ENCODE assay signal across 8 cellular contexts in the genomic region with DNA sequence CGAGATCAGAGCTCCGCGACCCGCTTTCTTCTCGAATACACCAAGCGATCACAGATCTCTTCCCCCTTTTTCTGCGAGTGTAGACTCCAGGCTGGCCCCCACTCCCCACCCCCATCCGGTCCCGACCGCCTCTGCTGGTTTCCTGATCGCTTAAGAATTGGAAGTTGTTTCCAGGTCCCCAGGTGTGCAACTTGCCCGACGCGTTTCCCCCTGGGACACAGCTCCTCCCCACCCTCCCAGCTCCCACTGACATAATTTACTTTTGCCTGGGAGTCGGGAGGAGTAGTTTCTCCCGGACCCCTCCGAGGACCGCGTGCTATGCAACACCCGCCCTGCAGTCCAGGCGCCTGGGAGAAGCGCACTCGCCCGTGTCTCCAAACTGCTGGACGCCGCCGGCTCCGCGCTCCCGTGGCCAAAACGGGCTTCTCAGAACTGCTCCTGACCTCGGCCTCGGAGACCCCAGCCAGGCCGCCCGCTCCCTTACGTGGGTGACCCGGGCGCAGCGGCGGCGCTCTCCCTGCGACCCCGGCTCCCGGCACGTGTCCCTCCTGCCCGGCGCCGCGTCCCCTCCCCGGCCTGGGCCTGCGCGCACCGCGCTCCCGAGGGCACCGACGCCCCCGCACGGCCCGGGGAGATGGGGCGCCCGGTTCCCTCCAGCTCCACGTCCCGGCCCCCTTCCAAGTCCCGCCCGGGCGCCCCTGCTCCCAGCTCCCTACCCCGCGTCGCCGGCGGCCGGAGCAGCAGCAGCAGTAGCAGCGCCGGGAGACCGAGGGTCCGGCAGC. TPM values are rescaled to one million over a fixed set of nuclear protein-coding genes. Genes with fewer than 3 reads are reported as not detected.
DNase-seq lines count a peak whose midpoint lies in the region; ATAC-seq and TF ChIP-seq lines count a peak whose summit lies in the region.

No MANE protein-coding gene starts in this region.

- no peaks in the 10 kb centered on the region for H3K27me3 ChIP-seq in CD4-positive, alpha-beta T cell (ENCODE audit: control insufficient read depth, insufficient read depth, low read length)
- H3K27me3 ChIP-seq in HL-60 (ENCODE audit: insufficient read depth, poor library complexity, severe bottlenecking) (no peaks in the 10 kb centered on the region), colonic mucosa (no peaks in the 10 kb centered on the region), right lobe of liver (no peaks in the 10 kb centered on the region)

- H3K27ac Mint-ChIP-seq in CD4-positive, alpha-beta T cell = peak overlapping the region; percentile 87
- peak overlapping the region; percentile 91 for H3K27ac Mint-ChIP-seq in activated B cell treated with CpG ODN at 0.5 μM for 24 hours

- H3K4me1 ChIP-seq in colonic mucosa (peaks cover 9% of the 10 kb centered on the region), right lobe of liver (peaks cover 0 to 26% (median 9%) of the 10 kb centered on the region in 4 donors)

- H3K4me3 ChIP-seq in HL-60 (replicated peaks; ENCODE audit: insufficient read depth, low read length) (peak overlapping the region; percentile 56), colonic mucosa (peak overlapping the region; percentile 95), right lobe of liver (peak overlapping the region; percentile 72 to 99 (median 83))

- peaks cover 24% of the 10 kb centered on the region for H3K4me1 Mint-ChIP-seq in CD4-positive, alpha-beta T cell (ENCODE audit: low read depth)
- H3K4me1 Mint-ChIP-seq in activated B cell treated with CpG ODN at 0.5 μM for 24 hours = peaks cover 45% of the 10 kb centered on the region

- H3K4me3 Mint-ChIP-seq in CD4-positive, alpha-beta T cell = peak overlapping the region; percentile 95
- H3K4me3 Mint-ChIP-seq in activated B cell treated with CpG ODN at 0.5 μM for 24 hours = peak overlapping the region; percentile 96

- H3K36me3 Mint-ChIP-seq in CD4-positive, alpha-beta T cell (ENCODE audit: low read depth) = peaks cover 9% of the 10 kb centered on the region
- H3K36me3 Mint-ChIP-seq in activated B cell treated with CpG ODN at 0.5 μM for 24 hours (ENCODE audit: low read depth) = peaks cover 6% of the 10 kb centered on the region

- 0% methylated on average over 22 of the region's 77 CpGs for WGBS in right lobe of liver (ENCODE audit: insufficient coverage, low coverage, low lambda C conversion rate, missing lambda C conversion rate)

- POLR2A ChIA-PET in CD4-positive, alpha-beta T cell (lab: Charles Lee) = interaction anchor here (0.6 to 1.8 kb wide), 17 partner anchors 16 to 698 kb away, joined by 3 to 12 read pairs (median 4); partner anchors contain the start of genes ANKRD16 and FBH1
- POLR2A ChIA-PET in activated B cell treated with CpG ODN at 0.5 μM for 24 hours (lab: Charles Lee) = interaction anchor here (0.5 to 3.3 kb wide), 25 partner anchors 10 to 371 kb away, joined by 3 to 30 read pairs (median 4); partner anchors contain the start of genes ANKRD16, FBH1, GDI2 and PFKFB3

- peak overlapping the region; percentile 55 for H3K27ac ChIP-seq in CD4-positive, alpha-beta T cell (ENCODE audit: low read depth, low read length)
- H3K27ac ChIP-seq in HL-60 (replicated peaks) (no peak overlapping the region), colonic mucosa (peak overlapping the region; percentile 99), right lobe of liver (peak overlapping the region; percentile 93 to 98 (median 98))

- no peaks in the 10 kb centered on the region for H3K36me3 ChIP-seq in colonic mucosa
- no peaks in the 10 kb centered on the region for H3K36me3 ChIP-seq in right lobe of liver

- peak in 6 of 10 experiments; percentile 14 to 48 (median 22) for DNase-seq in CD4-positive, alpha-beta T cell
- no peak for DNase-seq in HL-60 (ENCODE audit: low read depth in 1 of 2, low spot score in 1 of 2)
- peak; percentile 23 for DNase-seq in activated B cell treated with CpG ODN at 0.5 μM for 24 hours
- peak; percentile 75 for DNase-seq in colonic mucosa
- peak; percentile 64 to 76 (median 74) for DNase-seq in right lobe of liver
- peak; percentile 10 to 53 (median 19) for DNase-seq in stimulated activated CD4-positive, alpha-beta T cell treated with anti-CD3 and anti-CD28 coated beads, TNF-alpha, amount 100 ng/mL, for 48 hours (ENCODE audit: low read depth in 3 of 3)
- DNase-seq in NCI-H510A treated with DMSO at 0.1 percent for 48 hours (lab: John Stamatoyannopoulos, UW) = no peak

- TF ChIP-seq CTCF in CD4-positive, alpha-beta T cell (IDR thresholded peaks at IDR 0.05) = no peak
- TF ChIP-seq CTCF in HL-60 (IDR thresholded peaks at IDR 0.05; ENCODE audit: insufficient read depth, low read length) = no peak
- TF ChIP-seq CTCF in activated B cell treated with CpG ODN at 0.5 μM for 24 hours (IDR thresholded peaks at IDR 0.05) = no peak
- no peak for TF ChIP-seq CTCF in colonic mucosa (IDR thresholded peaks at IDR 0.05)
- no peak for TF ChIP-seq CTCF in right lobe of liver (IDR thresholded peaks at IDR 0.05)

- H3K9ac ChIP-seq in colonic mucosa (ENCODE audit: low read depth in 2 of 2, low read length in 2 of 2) = peak overlapping the region; percentile 81 to 93

- no peaks in the 10 kb centered on the region for H3K9me3 ChIP-seq in CD4-positive, alpha-beta T cell (ENCODE audit: control insufficient read depth, low read length)
- H3K9me3 ChIP-seq in colonic mucosa (no peaks in the 10 kb centered on the region), right lobe of liver (no peaks in the 10 kb centered on the region)

- no peaks in the 10 kb centered on the region for H3K9me3 Mint-ChIP-seq in CD4-positive, alpha-beta T cell
- no peaks in the 10 kb centered on the region for H3K9me3 Mint-ChIP-seq in activated B cell treated with CpG ODN at 0.5 μM for 24 hours

- intact Hi-C loops in CD4-positive, alpha-beta T cell (cut with DNase I, micrococcal nuclease) = loop anchor here in 1 of 2 experiments (5.0 kb wide), 2 partner anchors 70 to 85 kb away; partner anchors contain the start of gene FBH1
- intact Hi-C loops in activated B cell treated with CpG ODN at 0.5 μM for 24 hours (cut with micrococcal nuclease) = loop anchor here (1.0 to 10.0 kb wide), 12 partner anchors 11 to 1808 kb away; partner anchors contain the start of genes ANKRD16, ATP5F1C, GDI2 and KIN
- intact Hi-C loops in colonic mucosa (cut with DNase I) = no loop called here
- intact Hi-C loops in right lobe of liver (cut with DNase I) = no loop called here

- no peaks in the 10 kb centered on the region for H3K27me3 Mint-ChIP-seq in CD4-positive, alpha-beta T cell
- H3K27me3 Mint-ChIP-seq in activated B cell treated with CpG ODN at 0.5 μM for 24 hours = no peaks in the 10 kb centered on the region

- ATAC-seq in CD4-positive, alpha-beta T cell (ENCODE audit: poor library complexity) = peak; percentile 15
- ATAC-seq in GM19455 (IDR thresholded peaks at IDR 0.05; ENCODE audit: unreplicated experiment) = peak; percentile 27
- peak; percentile 2 for ATAC-seq in activated B cell treated with CpG ODN at 0.5 μM for 24 hours (ENCODE audit: low read depth)
- ATAC-seq in right lobe of liver = peak; percentile 34 to 66 (median 60)

- CTCF ChIA-PET in CD4-positive, alpha-beta T cell (lab: Charles Lee) = interaction anchor here (1.0 to 1.3 kb wide), 3 partner anchors 38 to 110 kb away, joined by 3 to 8 read pairs (median 3); no protein-coding TSS in a partner anchor
- CTCF ChIA-PET in activated B cell treated with CpG ODN at 0.5 μM for 24 hours (lab: Charles Lee) = interaction anchor here (1.4 to 3.1 kb wide), 3 partner anchors 37 to 226 kb away, joined by 3 to 16 read pairs (median 4); partner anchors contain the start of gene PFKFB3

- TF ChIP-seq POLR2A in right lobe of liver (IDR thresholded peaks at IDR 0.05) = no peak

RNA-seq across cellular contexts. Expression of gene IL15RA, which starts 0.5 kb away (rescaled TPM):
- 1 to 10 TPM; 4.4 TPM for total RNA-seq in CD4-positive, alpha-beta T cell
- total RNA-seq in activated B cell treated with CpG ODN at 0.5 μM for 24 hours (19.1 and 19.8 TPM in 2 replicates), colonic mucosa (10 to 100 TPM; 11.5 to 16.0 TPM), right lobe of liver (10 to 100 TPM in 4 of 6 experiments, 1 to 10 TPM in 2; 6.2 to 42.7 (median 13.3) TPM)

Comparison
In these comparisons a context has a peak if more than half of its experiments do, and no peak if none do; other contexts are left out.
1. ATAC-seq: peak in every context shown above with its lines; median percentile 60 in right lobe of liver; 27 in GM19455; 15 in CD4-positive, alpha-beta T cell; 2 in activated B cell treated with CpG ODN at 0.5 μM for 24 hours.
2. DNase-seq: peak in CD4-positive, alpha-beta T cell (6 of 10), activated B cell treated with CpG ODN at 0.5 μM for 24 hours (single experiment), colonic mucosa (single experiment), right lobe of liver (3 of 3) and stimulated activated CD4-positive, alpha-beta T cell treated with anti-CD3 and anti-CD28 coated beads, TNF-alpha, amount 100 ng/mL, for 48 hours (3 of 3); none in HL-60 (0 of 2) and NCI-H510A treated with DMSO at 0.1 percent for 48 hours (single experiment).
3. Peak in every context shown above with its lines, with median percentiles within 50 percentile points of each other: H3K4me3 ChIP-seq.